11 cellular contexts compared by ENCODE assay signal in the genomic region with DNA sequence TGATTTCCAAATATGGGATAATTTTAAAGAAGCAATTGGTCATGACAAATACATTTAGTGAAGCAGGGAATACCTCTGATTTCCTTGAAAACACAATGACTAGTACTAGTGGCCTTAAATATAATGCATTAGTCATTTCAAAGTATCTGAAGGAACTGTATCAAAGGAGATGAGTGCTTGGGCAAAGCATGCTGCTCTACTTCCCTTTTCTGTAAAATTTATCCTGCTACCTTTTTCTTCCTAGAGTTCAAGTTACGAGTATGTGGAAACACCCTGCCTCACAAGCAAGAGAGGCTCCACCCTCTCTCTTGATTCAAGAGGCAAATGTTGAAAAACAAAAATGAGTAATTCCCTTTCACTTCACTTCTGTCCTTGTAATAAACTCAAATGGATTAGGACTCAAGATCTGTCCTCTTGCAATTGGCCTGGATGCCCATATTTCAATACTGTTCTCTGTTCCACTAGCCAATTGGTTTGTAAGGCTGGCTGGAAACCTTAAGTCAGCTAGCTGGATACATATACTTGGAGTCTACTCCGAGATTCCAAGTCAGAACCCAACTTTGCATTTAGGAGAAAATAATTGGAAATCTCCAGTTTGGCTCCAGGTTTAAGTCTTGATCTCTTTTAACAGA.
DNase-seq lines count a peak whose midpoint lies in the region; ATAC-seq, FAIRE-seq and TF ChIP-seq lines count a peak whose summit lies in the region.
"Had no signal": no experiment of that assay in that cellular context is flagged by ENCODE, and none has a peak within 500 bp of the region (broad histone marks: within the 10 kb centered on the region; RNA-seq: fewer than 3 reads in every experiment).

No MANE protein-coding gene starts in this region.

- peak; percentile 40 for FAIRE-seq in bronchial epithelial cell (lab: Jason Lieb, UNC)

- no peak overlapping the region for H3K4me3 ChIP-seq in bronchial epithelial cell (ENCODE audit: low read depth, low read length)
- H3K4me3 ChIP-seq in mucosa of descending colon = no peak overlapping the region
- H3K4me3 ChIP-seq: left ventricle myocardium inferior had no signal

- intact Hi-C loops in mucosa of descending colon (cut with DNase I, micrococcal nuclease) = no loop called here

- H3K4me1 Mint-ChIP-seq in naive thymus-derived CD8-positive, alpha-beta T cell = no peaks in the 10 kb centered on the region
- H3K4me1 Mint-ChIP-seq: activated B cell treated with CpG ODN at 0.5 μM for 24 hours had no signal

- TF ChIP-seq CTCF in bronchial epithelial cell (IDR thresholded peaks at IDR 0.05; ENCODE audit: insufficient read depth, low read length, severe bottlenecking) (no peak), mucosa of descending colon (IDR thresholded peaks at IDR 0.05) (no peak)

- no peak overlapping the region for H3K27ac Mint-ChIP-seq in naive thymus-derived CD8-positive, alpha-beta T cell
- H3K27ac Mint-ChIP-seq: activated B cell treated with CpG ODN at 0.5 μM for 24 hours had no signal

- H3K9me3 ChIP-seq in mucosa of descending colon = no peaks in the 10 kb centered on the region
- H3K9me3 ChIP-seq: left ventricle myocardium inferior had no signal

- DNase-seq in EH (ENCODE audit: low read depth) = peak; percentile 84
- peak; percentile 80 for DNase-seq in MV-4-11 (lab: John Stamatoyannopoulos, UW)
- DNase-seq in bronchial epithelial cell (ENCODE audit: low read depth) = peak; percentile 98
- DNase-seq in mucosa of descending colon = no peak
- DNase-seq in activated CD8-positive, alpha-beta memory T cell treated with anti-CD3 and anti-CD28 coated beads, Interleukin-2, amount 50 U/mL, for 48 hours = no peak
- DNase-seq in NCI-H82 treated with DMSO at 0.1 percent for 48 hours (lab: John Stamatoyannopoulos, UW; ENCODE audit: unreplicated experiment) = no peak
- DNase-seq in naive thymus-derived CD8-positive, alpha-beta T cell = no peak
- DNase-seq: activated B cell treated with CpG ODN at 0.5 μM for 24 hours, left ventricle myocardium inferior, NCI-H748 treated with DMSO at 0.1 percent for 48 hours had no signal

- no peaks in the 10 kb centered on the region for H3K27me3 ChIP-seq in bronchial epithelial cell (ENCODE audit: control insufficient read depth, insufficient read depth, low read length)

- H3K27me3 Mint-ChIP-seq in naive thymus-derived CD8-positive, alpha-beta T cell = peaks cover 2 to 22% (median 15%) of the 10 kb centered on the region in 5 donors

- H3K9me3 Mint-ChIP-seq in naive thymus-derived CD8-positive, alpha-beta T cell = no peaks in the 10 kb centered on the region
- H3K9me3 Mint-ChIP-seq: activated B cell treated with CpG ODN at 0.5 μM for 24 hours had no signal

- peaks cover 5% of the 10 kb centered on the region for H3K4me1 ChIP-seq in mucosa of descending colon (ENCODE audit: low read depth)

- H3K36me3 ChIP-seq in bronchial epithelial cell (ENCODE audit: control insufficient read depth, insufficient read depth, low read length) = no peaks in the 10 kb centered on the region
- no peaks in the 10 kb centered on the region for H3K36me3 ChIP-seq in mucosa of descending colon (ENCODE audit: low read depth)
- H3K36me3 ChIP-seq: left ventricle myocardium inferior had no signal

- no peak overlapping the region for H3K4me3 Mint-ChIP-seq in naive thymus-derived CD8-positive, alpha-beta T cell
- H3K4me3 Mint-ChIP-seq: activated B cell treated with CpG ODN at 0.5 μM for 24 hours had no signal

- no peaks in the 10 kb centered on the region for H3K36me3 Mint-ChIP-seq in naive thymus-derived CD8-positive, alpha-beta T cell

- ATAC-seq in mucosa of descending colon (peak; percentile 52), GM19351 (IDR thresholded peaks at IDR 0.05; ENCODE audit: unreplicated experiment) (no peak)
- no peak for ATAC-seq in naive thymus-derived CD8-positive, alpha-beta T cell

- POLR2A ChIA-PET in naive thymus-derived CD8-positive, alpha-beta T cell (lab: Charles Lee) = no interaction called here

Comparison
In these comparisons a context has a peak if more than half of its experiments do, and no peak if none do; other contexts are left out.
1. DNase-seq: peak in EH (single experiment), MV-4-11 (single experiment) and bronchial epithelial cell (single experiment); none in mucosa of descending colon (0 of 3), activated CD8-positive, alpha-beta memory T cell treated with anti-CD3 and anti-CD28 coated beads, Interleukin-2, amount 50 U/mL, for 48 hours (single experiment), NCI-H82 treated with DMSO at 0.1 percent for 48 hours (single experiment) and naive thymus-derived CD8-positive, alpha-beta T cell (0 of 10).